ENCODE assay signal across 8 cellular contexts in genomic region chr22:19723165-19723989, GRCh38. TPM values are rescaled to one million over a fixed set of nuclear protein-coding genes. Genes with fewer than 3 reads are reported as not detected.
DNase-seq lines count a peak whose midpoint lies in the region; ATAC-seq and TF ChIP-seq lines count a peak whose summit lies in the region.

Gene GP1BB (plus strand): TSS chr22:19723539. CDS start chr22:19723570, 31 bp downstream.

- H3K9me3 Mint-ChIP-seq in naive B cell, result peaks cover 0 to 3% (median 0%) of the 10 kb centered on the region in 7 donors

- H3K4me3 Mint-ChIP-seq in naive B cell, result peak within 1 kb of the TSS in 6 of 8 donors; percentile 66 to 83 (median 76)

- intact Hi-C loops in colonic mucosa (cut with DNase I) (no loop called here), adrenal gland (cut with DNase I) (no loop called here)

- H3K36me3 ChIP-seq in colonic mucosa, result no peaks in the 10 kb centered on the region
- H3K36me3 ChIP-seq in adrenal gland (replicated peaks in 1 of 2), result no peaks in the 10 kb centered on the region
- H3K36me3 ChIP-seq in WERI-Rb-1, result peaks cover 40% of the 10 kb centered on the region

- H3K4me3 ChIP-seq in colonic mucosa (peak within 1 kb of the TSS; percentile 15), adrenal gland (no peak within 1 kb of the TSS), WERI-Rb-1 (ENCODE audit: low read depth, low read length) (no peak within 1 kb of the TSS)

- H3K27ac ChIP-seq in colonic mucosa (no peak within 1 kb of the TSS), adrenal gland (no peak within 1 kb of the TSS), WERI-Rb-1 (no peak within 1 kb of the TSS)

- H3K9me3 ChIP-seq in colonic mucosa (no peaks in the 10 kb centered on the region), adrenal gland (replicated peaks in 1 of 3) (no peaks in the 10 kb centered on the region), WERI-Rb-1 (ENCODE audit: severe bottlenecking) (no peaks in the 10 kb centered on the region)

- no peak within 1 kb of the TSS for H3K9ac ChIP-seq in colonic mucosa (ENCODE audit: low read depth in 2 of 2, low read length in 2 of 2)

- peaks cover 0 to 13% of the 10 kb centered on the region in 2 donors for H3K36me3 Mint-ChIP-seq in naive B cell

- DNase-seq in CMK (ENCODE audit: low read depth) (peak; percentile 86), NOMO-1 treated with DMSO at 0.1 percent for 48 hours (lab: John Stamatoyannopoulos, UW; ENCODE audit: unreplicated experiment) (peak; percentile 45), colonic mucosa (peak; percentile 42), naive B cell (no peak), adrenal gland (no peak), WERI-Rb-1 (no peak), NCI-H526 treated with DMSO at 0.1 percent for 48 hours (lab: John Stamatoyannopoulos, UW) (no peak)

- 61 to 81% (median 69%) methylated on average over 32 to 85 of the region's 85 CpGs for WGBS in adrenal gland, 4 donors

- TF ChIP-seq CTCF in colonic mucosa (IDR thresholded peaks at IDR 0.05) (no peak), adrenal gland (IDR thresholded peaks at IDR 0.05) (no peak), WERI-Rb-1 (IDR thresholded peaks at IDR 0.05; ENCODE audit: low read depth, low read length) (no peak)

- H3K27ac Mint-ChIP-seq in naive B cell, result peak within 1 kb of the TSS in 1 of 6 donors; percentile 19

- peaks cover 20 to 27% (median 24%) of the 10 kb centered on the region in 3 donors for H3K4me1 Mint-ChIP-seq in naive B cell

- peaks cover 20 to 74% (median 62%) of the 10 kb centered on the region in 3 donors for H3K27me3 Mint-ChIP-seq in naive B cell

- no peak for TF ChIP-seq POLR2A in adrenal gland (IDR thresholded peaks at IDR 0.05)

- H3K4me1 ChIP-seq in colonic mucosa (peaks cover 8% of the 10 kb centered on the region), adrenal gland (replicated peaks in 1 of 2) (peaks cover 0 to 7% of the 10 kb centered on the region in 2 donors)

- H3K27me3 ChIP-seq in colonic mucosa, result peaks cover 61% of the 10 kb centered on the region
- no peaks in the 10 kb centered on the region for H3K27me3 ChIP-seq in adrenal gland
- no peaks in the 10 kb centered on the region for H3K27me3 ChIP-seq in WERI-Rb-1 (ENCODE audit: insufficient read depth, low read depth, severe bottlenecking)

- ATAC-seq in naive B cell (ENCODE audit: low read depth in 2 of 2) (peak; percentile 72 to 73), HG03039 (IDR thresholded peaks at IDR 0.05; ENCODE audit: unreplicated experiment) (no peak)

RNA-seq across cellular contexts. Expression of gene GP1BB, which starts in this region (rescaled TPM):
- total RNA-seq in colonic mucosa (1 to 10 TPM in 1 of 2 donors, under 1 TPM in 1; 0.45 to 1.1 TPM), adrenal gland (1 to 10 TPM in 6 of 8 donors, under 1 TPM in 1, not detected in 1; 0.42 to 6.6 (median 4.1) TPM)
- polyA plus RNA-seq in naive B cell (ENCODE audit: low read depth in 6 of 6) (1 to 10 TPM in 5 of 6 donors, under 1 TPM in 1; 0.38 to 6.2 (median 4.0) TPM), adrenal gland (10 to 100 TPM in 2 of 3 donors, not detected in 1; 12.4 to 29.8 TPM)

Comparison
In these comparisons a context has a peak if more than half of its experiments do, and no peak if none do; other contexts are left out.
1. DNase-seq: peak in CMK (single experiment), NOMO-1 treated with DMSO at 0.1 percent for 48 hours (single experiment) and colonic mucosa (single experiment); none in naive B cell (single experiment), adrenal gland (0 of 7), WERI-Rb-1 (single experiment) and NCI-H526 treated with DMSO at 0.1 percent for 48 hours (single experiment).